In the genomic region with DNA sequence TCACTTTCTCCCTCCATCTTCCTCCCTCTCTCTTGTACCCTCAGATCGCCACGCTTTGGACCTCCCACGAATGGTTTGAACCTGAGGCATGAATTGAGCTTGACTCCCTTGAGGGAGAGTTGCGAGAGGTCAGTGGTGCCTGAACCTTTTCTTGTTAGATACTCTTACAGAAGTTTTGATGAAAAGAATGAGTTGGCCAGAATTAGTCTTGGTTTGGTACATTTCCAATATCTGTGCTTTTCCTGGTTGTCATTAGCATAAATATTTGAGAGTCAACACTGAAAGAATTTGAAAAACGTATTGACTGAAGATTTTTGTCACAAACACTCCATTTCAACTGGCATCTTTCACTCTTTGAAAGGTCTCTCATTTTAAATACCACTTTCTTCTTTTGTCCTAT, we compare ENCODE assay signal across 15 cellular contexts.
DNase-seq lines count a peak whose midpoint lies in the region; ATAC-seq lines count a peak whose summit lies in the region.
"Had no signal": no experiment of that assay in that cellular context is flagged by ENCODE, and none has a peak within 500 bp of the region (broad histone marks: within the 10 kb centered on the region; RNA-seq: fewer than 3 reads in every experiment).

No MANE protein-coding gene starts in this region.

- no peak overlapping the region for H4K8ac ChIP-seq in mesenchymal stem cell (ENCODE audit: low read length)

- H3K27ac ChIP-seq in mesenchymal stem cell (ENCODE audit: low read length, poor library complexity, severe bottlenecking), result peak overlapping the region; percentile 89
- H3K27ac ChIP-seq: 22Rv1, tibial artery had no signal

- H2AFZ ChIP-seq in mesenchymal stem cell (ENCODE audit: low read depth, low read length), result no peak overlapping the region

- peaks cover 60% of the 10 kb centered on the region for H3K4me1 ChIP-seq in adipocyte (ENCODE audit: control insufficient read depth, insufficient read depth, low read length)
- no peaks in the 10 kb centered on the region for H3K4me1 ChIP-seq in mesenchymal stem cell (ENCODE audit: control insufficient read depth, insufficient read depth, low read depth, low read length)

- H2BK12ac ChIP-seq in mesenchymal stem cell (ENCODE audit: low read length in 2 of 2), result no peak overlapping the region

- 39% methylated on average over 3 of the region's 5 CpGs for WGBS in mesenchymal stem cell

- H3K23ac ChIP-seq in mesenchymal stem cell (ENCODE audit: low read length in 2 of 2), result no peak overlapping the region

- peak overlapping the region; percentile 69 for H3K27ac Mint-ChIP-seq in T-helper 1 cell treated with Interleukin-12 subunit alpha and Interleukin-12 subunit beta and Interleukin-4 antibody, amounts not matched to agents 30 μg/mL and 1 μg/mL, for 36 hours

- no peak overlapping the region for H3K4me3 Mint-ChIP-seq in T-helper 1 cell treated with Interleukin-12 subunit alpha and Interleukin-12 subunit beta and Interleukin-4 antibody, amounts not matched to agents 30 μg/mL and 1 μg/mL, for 36 hours
- H3K4me3 Mint-ChIP-seq: naive B cell had no signal

- H3K9me3 Mint-ChIP-seq in T-helper 1 cell treated with Interleukin-12 subunit alpha and Interleukin-12 subunit beta and Interleukin-4 antibody, amounts not matched to agents 30 μg/mL and 1 μg/mL, for 36 hours, result no peaks in the 10 kb centered on the region

- H3K9ac ChIP-seq in adipocyte (ENCODE audit: low read length), result peak overlapping the region; percentile 73
- H3K9ac ChIP-seq in mesenchymal stem cell (ENCODE audit: low read length), result peak overlapping the region; percentile 80

- H2BK15ac ChIP-seq in mesenchymal stem cell (ENCODE audit: low read depth, poor library complexity, severe bottlenecking), result no peak overlapping the region

- peak overlapping the region; percentile 39 for H2BK120ac ChIP-seq in mesenchymal stem cell (ENCODE audit: low read depth, low read length)

- no peak overlapping the region for H3K4me2 ChIP-seq in mesenchymal stem cell (ENCODE audit: low read length, poor library complexity, severe bottlenecking)

- no peak overlapping the region for H3K4ac ChIP-seq in mesenchymal stem cell (ENCODE audit: low read depth in 1 of 2, low read length in 2 of 2)

- H3K27me3 ChIP-seq in adipocyte (replicated peaks; ENCODE audit: control insufficient read depth, insufficient read depth, low read length) (no peaks in the 10 kb centered on the region), mesenchymal stem cell (ENCODE audit: control insufficient read depth in 1 of 2, insufficient read depth in 1 of 2, low read length in 2 of 2) (no peaks in the 10 kb centered on the region)
- H3K27me3 ChIP-seq: tibial artery had no signal

- H3K4me1 Mint-ChIP-seq in T-helper 1 cell treated with Interleukin-12 subunit alpha and Interleukin-12 subunit beta and Interleukin-4 antibody, amounts not matched to agents 30 μg/mL and 1 μg/mL, for 36 hours (ENCODE audit: low read depth), result peaks cover 34% of the 10 kb centered on the region

- H3K36me3 Mint-ChIP-seq in T-helper 1 cell treated with Interleukin-12 subunit alpha and Interleukin-12 subunit beta and Interleukin-4 antibody, amounts not matched to agents 30 μg/mL and 1 μg/mL, for 36 hours (ENCODE audit: low read depth), result peaks cover 3% of the 10 kb centered on the region
- H3K36me3 Mint-ChIP-seq: naive B cell had no signal

- H3K36me3 ChIP-seq in adipocyte (ENCODE audit: control insufficient read depth, insufficient read depth, low read length, severe bottlenecking) (no peaks in the 10 kb centered on the region), mesenchymal stem cell (ENCODE audit: control insufficient read depth in 1 of 2, insufficient read depth in 2 of 2, low read depth in 1 of 2, low read length in 2 of 2) (no peaks in the 10 kb centered on the region)
- H3K36me3 ChIP-seq: tibial artery had no signal

- H3K4me3 ChIP-seq in adipocyte (ENCODE audit: low read length) (peak overlapping the region; percentile 51), mesenchymal stem cell (ENCODE audit: insufficient read depth in 1 of 2, low read depth in 1 of 2, low read length in 2 of 2) (no peak overlapping the region)
- H3K4me3 ChIP-seq: skin epidermis, tibial artery had no signal

- no peak overlapping the region for H3K14ac ChIP-seq in mesenchymal stem cell (ENCODE audit: low read length in 2 of 2)

- H2AK5ac ChIP-seq in mesenchymal stem cell (ENCODE audit: low read length, severe bottlenecking), result no peak overlapping the region

- peak overlapping the region in 1 of 2 experiments; percentile 88 for H3K18ac ChIP-seq in mesenchymal stem cell (ENCODE audit: low read depth in 1 of 2, low read length in 2 of 2)

- no peak for ATAC-seq in GM21723 (IDR thresholded peaks at IDR 0.05; ENCODE audit: unreplicated experiment)

- H3K27me3 Mint-ChIP-seq in T-helper 1 cell treated with Interleukin-12 subunit alpha and Interleukin-12 subunit beta and Interleukin-4 antibody, amounts not matched to agents 30 μg/mL and 1 μg/mL, for 36 hours (ENCODE audit: low read depth), result no peaks in the 10 kb centered on the region

- DNase-seq in T-helper 1 cell (no peak), HS-5 (ENCODE audit: low read depth) (peak; percentile 67), adipocyte (ENCODE audit: low read depth) (peak; percentile 33), mesenchymal stem cell (peak; percentile 9), NCI-H748 (lab: John Stamatoyannopoulos, UW; ENCODE audit: unreplicated experiment) (no peak), NCI-H82 (lab: John Stamatoyannopoulos, UW) (no peak)
- DNase-seq: DMS 273 treated with DMSO at 0.1 percent for 48 hours, foreskin melanocyte, Kasumi-1, naive B cell, tibial artery had no signal

- no peaks in the 10 kb centered on the region for H3K9me3 ChIP-seq in adipocyte (ENCODE audit: control insufficient read depth, low read length)
- H3K9me3 ChIP-seq in mesenchymal stem cell (ENCODE audit: control insufficient read depth, low read length), result no peaks in the 10 kb centered on the region
- H3K9me3 ChIP-seq: tibial artery had no signal

- peaks cover 2% of the 10 kb centered on the region for H3K79me1 ChIP-seq in mesenchymal stem cell (replicated peaks; ENCODE audit: low read length, poor library complexity, severe bottlenecking)

- no peak overlapping the region for H4K91ac ChIP-seq in mesenchymal stem cell (ENCODE audit: low read length)

- H2BK5ac ChIP-seq in mesenchymal stem cell (ENCODE audit: low read depth, low read length, poor library complexity, severe bottlenecking), result peak overlapping the region; percentile 53

Comparison
In these comparisons a context has a peak if more than half of its experiments do, and no peak if none do; other contexts are left out.
1. DNase-seq: peak in HS-5 (single experiment), adipocyte (single experiment) and mesenchymal stem cell (single experiment); none in T-helper 1 cell (0 of 5), NCI-H748 (single experiment) and NCI-H82 (single experiment).